In genomic region chr17:64025732-64026294, GRCh38 we compare ENCODE assay signal across 8 cellular contexts. TPM values are rescaled to one million over a fixed set of nuclear protein-coding genes. Genes with fewer than 3 reads are reported as not detected.
DNase-seq lines count a peak whose midpoint lies in the region; ATAC-seq, FAIRE-seq and TF ChIP-seq lines count a peak whose summit lies in the region.

No MANE protein-coding gene starts in this region.

- no peak overlapping the region for H3K4me3 ChIP-seq in AG04450 (ENCODE audit: low read depth, low read length)

- H3K27me3 ChIP-seq in AG04450 (ENCODE audit: control insufficient read depth, insufficient read depth, low read length) = peaks cover 2% of the 10 kb centered on the region

- TF ChIP-seq CTCF in AG04450 (IDR thresholded peaks at IDR 0.05; ENCODE audit: low read depth, low read length) (peak; percentile 93), endothelial cell (IDR thresholded peaks at IDR 0.05; ENCODE audit: unreplicated experiment) (peak; percentile 97)

- POLR2A ChIA-PET in AG04450 (lab: Yijun Ruan, JAX) = no interaction called here

- peak overlapping the region; percentile 45 for H3K4me3 Mint-ChIP-seq in endothelial cell (ENCODE audit: unreplicated experiment)

- peak; percentile 33 for DNase-seq in AG04450 (ENCODE audit: low read depth, low spot score)
- peak; percentile 85 for DNase-seq in HTR-8/SVneo (ENCODE audit: insufficient read length, low spot score)
- DNase-seq in NOMO-1 treated with DMSO at 0.1 percent for 48 hours (lab: John Stamatoyannopoulos, UW; ENCODE audit: unreplicated experiment) = peak; percentile 87
- peak; percentile 92 for DNase-seq in activated CD8-positive, alpha-beta memory T cell treated with anti-CD3 and anti-CD28 coated beads for 24 hours
- DNase-seq in endothelial cell (ENCODE audit: low spot score) = peak; percentile 80
- DNase-seq in myocyte (ENCODE audit: low read depth) = peak; percentile 79
- DNase-seq in stimulated activated CD8-positive, alpha-beta memory T cell treated with anti-CD3 and anti-CD28 coated beads, Interleukin-7, amount 100 ng/mL, for 1 hour (ENCODE audit: low read depth in 2 of 2) = peak; percentile 77 to 78

- H3K27ac Mint-ChIP-seq in endothelial cell (ENCODE audit: unreplicated experiment) = no peak overlapping the region

- peak; percentile 77 for ATAC-seq in GM19023 (IDR thresholded peaks at IDR 0.05; ENCODE audit: unreplicated experiment)

- no peaks in the 10 kb centered on the region for H3K36me3 Mint-ChIP-seq in endothelial cell (ENCODE audit: low read depth, unreplicated experiment)

- no peak overlapping the region for H3K27ac ChIP-seq in AG04450 (ENCODE audit: low read depth, low read length)

- H3K27me3 Mint-ChIP-seq in endothelial cell (ENCODE audit: unreplicated experiment) = no peaks in the 10 kb centered on the region

- FAIRE-seq in HTR-8/SVneo (lab: Jason Lieb, UNC) = peak; percentile 81

- H3K9me3 ChIP-seq in AG04450 (ENCODE audit: control insufficient read depth, insufficient read depth, low read length) = no peaks in the 10 kb centered on the region

- no peaks in the 10 kb centered on the region for H3K9me3 Mint-ChIP-seq in endothelial cell (ENCODE audit: unreplicated experiment)

- H3K4me1 Mint-ChIP-seq in endothelial cell (ENCODE audit: unreplicated experiment) = peaks cover 26% of the 10 kb centered on the region

- CTCF ChIA-PET in AG04450 (lab: Charles Lee) = interaction anchor here (0.6 to 11.8 kb wide), 29 partner anchors 9 to 256 kb away, joined by 3 to 698 read pairs (median 4); partner anchors contain the start of genes CSHL1, ERN1 and GH1

RNA-seq across cellular contexts. Expression of gene ICAM2, which starts 5.4 kb away (rescaled TPM):
- 0.16 and 0.52 TPM in 2 replicates for polyA plus RNA-seq in AG04450 (2011; rRNA removed)
- 0.28 TPM in 1 of 2 replicates, not detected in the other for polyA minus RNA-seq in AG04450 (2011; rRNA and poly(A)+ RNA removed)
- total RNA-seq in endothelial cell (ENCODE audit: unreplicated experiment) (52.1 TPM), myocyte (1.2 and 2.0 TPM in 2 replicates)
- polyA plus RNA-seq in myocyte (2012) = 0.52 TPM

RNA-seq across cellular contexts. Expression of gene PRR29, which starts 27.7 kb away (rescaled TPM):
- polyA plus RNA-seq in AG04450 (2011; rRNA removed) = 0.15 and 0.19 TPM in 2 replicates
- polyA minus RNA-seq in AG04450 (2011; rRNA and poly(A)+ RNA removed) = 0.18 and 0.30 TPM in 2 replicates
- 25.3 TPM for total RNA-seq in endothelial cell (ENCODE audit: unreplicated experiment)
- total RNA-seq in myocyte = 0.08 and 0.26 TPM in 2 replicates
- polyA plus RNA-seq in myocyte (2012) = 0.06 TPM

RNA-seq across cellular contexts. Expression of gene SCN4A, which starts 53.1 kb away (rescaled TPM):
- 0.01 TPM in 2 replicates for polyA plus RNA-seq in AG04450 (2011; rRNA removed)
- polyA minus RNA-seq in AG04450 (2011; rRNA and poly(A)+ RNA removed) = 0.05 TPM in 1 of 2 replicates, not detected in the other
- total RNA-seq in endothelial cell (ENCODE audit: unreplicated experiment) (0.95 TPM), myocyte (99.4 and 105 TPM in 2 replicates)
- 8.0 TPM for polyA plus RNA-seq in myocyte (2012)

Comparison
In these comparisons a context has a peak if more than half of its experiments do, and no peak if none do; other contexts are left out.
1. DNase-seq: peak in every context shown above with its lines; median percentile 92 in activated CD8-positive, alpha-beta memory T cell treated with anti-CD3 and anti-CD28 coated beads for 24 hours; 87 in NOMO-1 treated with DMSO at 0.1 percent for 48 hours; 85 in HTR-8/SVneo; 80 in endothelial cell; 79 in myocyte; 78 in stimulated activated CD8-positive, alpha-beta memory T cell treated with anti-CD3 and anti-CD28 coated beads, Interleukin-7, amount 100 ng/mL, for 1 hour; 33 in AG04450.
2. RNA of gene ICAM2, which starts 5.4 kb away (total RNA-seq): 52.1 TPM in endothelial cell (single experiment); 1.2 to 2.0 TPM in myocyte; every median in the first group is over 10 times any median in the second.
3. RNA of gene PRR29, which starts 27.7 kb away (total RNA-seq): 25.3 TPM in endothelial cell (single experiment); 0.08 to 0.26 TPM in myocyte; every median in the first group is over 10 times any median in the second.
4. RNA of gene SCN4A, which starts 53.1 kb away (total RNA-seq): 99.4 to 105 TPM in myocyte; 0.95 TPM in endothelial cell (single experiment); every median in the first group is over 10 times any median in the second.